ENCODE assay signal across 25 cellular contexts in genomic region chr11:82183346-82183745, GRCh38.
"Had no signal": no experiment of that assay in that cellular context is flagged by ENCODE, and none has a peak within 500 bp of the region (broad histone marks: within the 10 kb centered on the region; RNA-seq: fewer than 3 reads in every experiment).

No MANE protein-coding gene starts in this region.

- H3K36me3 ChIP-seq: brain microvascular endothelial cell, heart left ventricle, WERI-Rb-1 had no signal

- H3K27me3 ChIP-seq: brain microvascular endothelial cell, dorsolateral prefrontal cortex, heart left ventricle had no signal

- ATAC-seq: activated CD4-positive, CD25-positive, alpha-beta regulatory T cell treated with anti-CD3 and anti-CD28 coated beads, Interleukin-2, amount 50 U/mL, for 24 hours; activated CD8-positive, alpha-beta T cell treated with anti-CD3 and anti-CD28 coated beads for 36 hours; activated T-cell treated with anti-CD3 and anti-CD28 coated beads, Interleukin-2, amount 50 U/mL, for 4 hours; activated T-helper 17 cell treated with anti-CD3 and anti-CD28 coated beads, Interleukin-2, amount 50 U/mL, for 72 hours; esophagus mucosa; heart left ventricle had no signal

- H3K27ac ChIP-seq: brain microvascular endothelial cell, coronary artery, dorsolateral prefrontal cortex, heart left ventricle, WERI-Rb-1 had no signal

- DNase-seq: activated B cell treated with CpG ODN at 0.5 μM for 24 hours; activated CD4-positive, alpha-beta T cell treated with anti-CD3 and anti-CD28 coated beads for 48 hours; activated CD4-positive, alpha-beta T cell treated with anti-CD3 and anti-CD28 coated beads, Interleukin-2, amount 50 U/mL, for 1 hour; activated CD4-positive, alpha-beta T cell treated with anti-CD3 and anti-CD28 coated beads, Interleukin-2, amount 50 U/mL, for 48 hours; activated CD8-positive, alpha-beta memory T cell treated with anti-CD3 and anti-CD28 coated beads for 24 hours; activated CD8-positive, alpha-beta T cell treated with anti-CD3 and anti-CD28 coated beads for 36 hours; activated effector memory CD4-positive, alpha-beta T cell treated with Interleukin-2 at 50 U/mL for 16 hours; activated gamma-delta T cell treated with Interleukin-2 at 50 U/mL for 16 hours; activated naive CD4-positive, alpha-beta T cell treated with anti-CD3 and anti-CD28 coated beads, Interleukin-2, amount 50 U/mL, for 16 hours; activated naive CD4-positive, alpha-beta T cell treated with Interleukin-2 at 50 U/mL for 16 hours; activated T-cell treated with anti-CD3 and anti-CD28 coated beads, Interleukin-2, amount 50 U/mL, for 4 hours; amniotic stem cell; anterior cingulate cortex; brain microvascular endothelial cell; dorsolateral prefrontal cortex; effector memory CD4-positive, alpha-beta T cell; endodermal cell; foreskin fibroblast; heart left ventricle; T1000; WERI-Rb-1 had no signal

- H3K4me1 ChIP-seq: heart left ventricle had no signal

- H3K4me3 ChIP-seq: coronary artery, dorsolateral prefrontal cortex, heart left ventricle had no signal
